Comparison of ENCODE assay signal across 9 cellular contexts in genomic region chr19:8608858-8609209, GRCh38. TPM values are rescaled to one million over a fixed set of nuclear protein-coding genes. Genes with fewer than 3 reads are reported as not detected.
A peak's percentile ranks its signal among the peaks of the same experiment; 100 is the strongest.
DNase-seq lines count a peak whose midpoint lies in the region; ATAC-seq, FAIRE-seq and TF ChIP-seq lines count a peak whose summit lies in the region.
"Had no signal": no experiment of that assay in that cellular context is flagged by ENCODE, and none has a peak within 500 bp of the region (broad histone marks: within the 10 kb centered on the region; RNA-seq: fewer than 3 reads in every experiment).

No MANE protein-coding gene starts in this region.

- WGBS in lower leg skin, 2 donors = 41 to 69% methylated on average over 5 of the region's 5 CpGs

- no peaks in the 10 kb centered on the region for H3K9me3 Mint-ChIP-seq in stimulated activated naive CD8-positive, alpha-beta T cell treated with anti-CD3 and anti-CD28 coated beads, Interleukin-15, Interleukin-2, amounts not matched to agents 100 ng/mL and 50 ng/mL, for 24 hours
- H3K9me3 Mint-ChIP-seq in naive thymus-derived CD8-positive, alpha-beta T cell = peaks cover 0 to 14% (median 0%) of the 10 kb centered on the region in 9 donors

- peaks cover 31% of the 10 kb centered on the region for H3K4me1 Mint-ChIP-seq in stimulated activated naive CD8-positive, alpha-beta T cell treated with anti-CD3 and anti-CD28 coated beads, Interleukin-15, Interleukin-2, amounts not matched to agents 100 ng/mL and 50 ng/mL, for 24 hours (ENCODE audit: low read depth)
- peaks cover 37 to 57% (median 52%) of the 10 kb centered on the region in 4 donors for H3K4me1 Mint-ChIP-seq in naive thymus-derived CD8-positive, alpha-beta T cell

- peak overlapping the region; percentile 74 for H3K4me3 Mint-ChIP-seq in stimulated activated naive CD8-positive, alpha-beta T cell treated with anti-CD3 and anti-CD28 coated beads, Interleukin-15, Interleukin-2, amounts not matched to agents 100 ng/mL and 50 ng/mL, for 24 hours
- H3K4me3 Mint-ChIP-seq in naive thymus-derived CD8-positive, alpha-beta T cell = peak overlapping the region; percentile 88 to 99 (median 93)

- intact Hi-C loops in lower leg skin (cut with DNase I; ENCODE audit: low total_unique reads) = no loop called here

- POLR2A ChIA-PET in naive thymus-derived CD8-positive, alpha-beta T cell (lab: Charles Lee) = interaction anchor here (0.5 to 1.7 kb wide), 4 partner anchors 9 to 342 kb away, joined by 3 to 5 read pairs (median 4); no protein-coding TSS in a partner anchor

- H3K27me3 Mint-ChIP-seq in stimulated activated naive CD8-positive, alpha-beta T cell treated with anti-CD3 and anti-CD28 coated beads, Interleukin-15, Interleukin-2, amounts not matched to agents 100 ng/mL and 50 ng/mL, for 24 hours = peaks cover 6% of the 10 kb centered on the region
- H3K27me3 Mint-ChIP-seq in naive thymus-derived CD8-positive, alpha-beta T cell = peaks cover 0 to 2% (median 0%) of the 10 kb centered on the region in 5 donors

- peak overlapping the region; percentile 10 for H3K27ac Mint-ChIP-seq in stimulated activated naive CD8-positive, alpha-beta T cell treated with anti-CD3 and anti-CD28 coated beads, Interleukin-15, Interleukin-2, amounts not matched to agents 100 ng/mL and 50 ng/mL, for 24 hours
- H3K27ac Mint-ChIP-seq in naive thymus-derived CD8-positive, alpha-beta T cell = peak overlapping the region; percentile 74 to 97 (median 90)

- no peaks in the 10 kb centered on the region for H3K36me3 Mint-ChIP-seq in stimulated activated naive CD8-positive, alpha-beta T cell treated with anti-CD3 and anti-CD28 coated beads, Interleukin-15, Interleukin-2, amounts not matched to agents 100 ng/mL and 50 ng/mL, for 24 hours (ENCODE audit: low read depth)
- H3K36me3 Mint-ChIP-seq in naive thymus-derived CD8-positive, alpha-beta T cell = peaks cover 10 to 38% (median 23%) of the 10 kb centered on the region in 3 donors

- DNase-seq in stimulated activated naive CD8-positive, alpha-beta T cell treated with anti-CD3 and anti-CD28 coated beads, Interleukin-15, Interleukin-2, amounts not matched to agents 100 U/mL and 50 U/mL, for 24 hours = no peak
- DNase-seq in coronary artery (ENCODE audit: low spot score) (no peak), lower leg skin (ENCODE audit: low spot score in 2 of 2) (no peak), NCI-H2171 (lab: John Stamatoyannopoulos, UW) (no peak), SKM-1 (lab: John Stamatoyannopoulos, UW; ENCODE audit: unreplicated experiment) (no peak), GM12892 (ENCODE audit: insufficient read length) (no peak)
- no peak for DNase-seq in naive thymus-derived CD8-positive, alpha-beta T cell
- DNase-seq: DMS 273 treated with DMSO at 0.1 percent for 48 hours had no signal

- peak overlapping the region; percentile 52 to 95 for H3K27ac ChIP-seq in coronary artery

- no peak for ATAC-seq in stimulated activated naive CD8-positive, alpha-beta T cell treated with anti-CD3 and anti-CD28 coated beads, Interleukin-15, Interleukin-2, amounts not matched to agents 100 U/mL and 50 U/mL, for 24 hours
- no peak for ATAC-seq in naive thymus-derived CD8-positive, alpha-beta T cell

- TF ChIP-seq CTCF in coronary artery (IDR thresholded peaks at IDR 0.05) (no peak), lower leg skin (IDR thresholded peaks at IDR 0.05) (no peak)

- H3K4me3 ChIP-seq in coronary artery (peak overlapping the region; percentile 97), lower leg skin (ENCODE audit: low read depth, poor library complexity, severe bottlenecking) (no peak overlapping the region)

- FAIRE-seq in GM12892 (lab: Jason Lieb, UNC) = no peak

- no peak for TF ChIP-seq POLR2A in lower leg skin (IDR thresholded peaks at IDR 0.05)
- no peak for TF ChIP-seq POLR2A in GM12892 (IDR thresholded peaks at IDR 0.05; ENCODE audit: low read depth, low read length)

RNA-seq across cellular contexts. Expression of gene ADAMTS10, which starts 1.7 kb away (rescaled TPM):
- total RNA-seq in naive thymus-derived CD8-positive, alpha-beta T cell = 100 to 1,000 TPM; 190 to 196 TPM
- polyA plus RNA-seq in naive thymus-derived CD8-positive, alpha-beta T cell = 1 to 10 TPM; 1.2 to 3.4 (median 2.0) TPM
- total RNA-seq in lower leg skin = 10 to 100 TPM in 2 of 4 donors, 1 to 10 TPM in 2; 6.1 to 21.3 (median 14.1) TPM
- polyA plus RNA-seq in GM12892 (2012; ENCODE audit: missing spikeins) = 0.64 TPM

RNA-seq across cellular contexts. Expression of gene NFILZ, which starts 21.6 kb away (rescaled TPM):
- total RNA-seq in naive thymus-derived CD8-positive, alpha-beta T cell = not detected
- not detected for polyA plus RNA-seq in naive thymus-derived CD8-positive, alpha-beta T cell
- not detected for total RNA-seq in lower leg skin
- not detected for polyA plus RNA-seq in GM12892 (2012; ENCODE audit: missing spikeins)

RNA-seq across cellular contexts. Expression of gene MYO1F, which starts 31.6 kb away (rescaled TPM):
- 10 to 100 TPM; 64.4 to 65.0 TPM for total RNA-seq in naive thymus-derived CD8-positive, alpha-beta T cell
- polyA plus RNA-seq in naive thymus-derived CD8-positive, alpha-beta T cell = 10 to 100 TPM in 1 of 3 donors, 1 to 10 TPM in 2; 4.4 to 30.1 (median 5.6) TPM
- total RNA-seq in lower leg skin = 1 to 10 TPM; 2.2 to 6.3 (median 3.2) TPM
- polyA plus RNA-seq in GM12892 (2012; ENCODE audit: missing spikeins) = 13.2 TPM

Comparison
In these comparisons a context has a peak if more than half of its experiments do, and no peak if none do; other contexts are left out.
1. RNA of gene ADAMTS10, which starts 1.7 kb away (total RNA-seq): 190 to 196 TPM in naive thymus-derived CD8-positive, alpha-beta T cell; 6.1 to 21.3 TPM in lower leg skin; every median in the first group is over 4 times any median in the second.
2. RNA of gene MYO1F, which starts 31.6 kb away (total RNA-seq): 64.4 to 65.0 TPM in naive thymus-derived CD8-positive, alpha-beta T cell; 2.2 to 6.3 TPM in lower leg skin; every median in the first group is over 4 times any median in the second.